23 cellular contexts compared by ENCODE assay signal in the genomic region with DNA sequence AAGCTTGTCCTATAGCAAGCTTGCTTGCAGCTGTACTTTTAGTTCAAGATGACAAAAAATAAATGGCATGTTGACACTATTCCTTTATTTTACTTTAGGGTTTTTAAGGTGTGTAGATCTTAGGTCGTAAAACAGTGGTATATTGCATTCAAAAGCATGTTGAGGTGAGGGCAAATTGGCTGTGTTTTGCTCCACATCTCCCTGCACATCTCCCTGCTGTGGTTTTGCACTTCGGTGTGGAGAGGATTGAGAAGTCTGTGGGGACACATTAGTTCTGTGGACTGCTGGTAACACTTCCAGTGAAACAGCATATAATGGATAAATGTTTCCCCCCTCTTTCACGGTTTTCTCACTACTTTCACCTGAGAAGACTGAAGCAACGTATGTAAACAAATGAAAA. TPM values are rescaled to one million over a fixed set of nuclear protein-coding genes. Genes with fewer than 3 reads are reported as not detected.
DNase-seq lines count a peak whose midpoint lies in the region; ATAC-seq, FAIRE-seq and TF ChIP-seq lines count a peak whose summit lies in the region.
"Had no signal": no experiment of that assay in that cellular context is flagged by ENCODE, and none has a peak within 500 bp of the region (broad histone marks: within the 10 kb centered on the region; RNA-seq: fewer than 3 reads in every experiment).

No MANE protein-coding gene starts in this region.

- POLR2A ChIA-PET in CD8-positive, alpha-beta memory T cell (lab: Charles Lee) = no interaction called here

- in situ Hi-C loops in GM13977 (cut with MboI; ENCODE audit: low pct_unique_long_range_greater_than_20kb, low sequenced_read_pairs, unreplicated experiment) = no loop called here

- H3K4me1 ChIP-seq in CD8-positive, alpha-beta memory T cell (ENCODE audit: insufficient read depth, low read length) = peaks cover 6% of the 10 kb centered on the region
- no peaks in the 10 kb centered on the region for H3K4me1 ChIP-seq in small intestine (ENCODE audit: control insufficient read depth in 2 of 2, insufficient read depth in 1 of 2, low read depth in 1 of 2, low read length in 1 of 2)
- H3K4me1 ChIP-seq: Caco-2 had no signal

- no peak for FAIRE-seq in small intestine (lab: Jason Lieb, UNC)
- FAIRE-seq: K562 had no signal

- H3K9me3 ChIP-seq in CD8-positive, alpha-beta memory T cell (ENCODE audit: low read length) = no peaks in the 10 kb centered on the region
- H3K9me3 ChIP-seq in small intestine (ENCODE audit: control insufficient read depth, low read depth) = no peaks in the 10 kb centered on the region
- H3K9me3 ChIP-seq: BLaER1, Caco-2, MG63 had no signal

- DNase-seq in activated naive CD4-positive, alpha-beta T cell treated with anti-CD3 and anti-CD28 coated beads, Interleukin-2, amount 50 U/mL, for 72 hours (ENCODE audit: low spot score in 2 of 2) = no peak
- DNase-seq in CD8-positive, alpha-beta memory T cell = no peak
- DNase-seq in memory B cell (ENCODE audit: low spot score in 2 of 2) = no peak
- no peak for DNase-seq in stimulated activated CD4-positive, alpha-beta T cell treated with anti-CD3 and anti-CD28 coated beads, Interleukin-2, amount 100 ng/mL, for 24 hours
- no peak for DNase-seq in small intestine
- no peak for DNase-seq in GM13977 (ENCODE audit: low spot score)
- DNase-seq: Caco-2; CD4-positive, alpha-beta T cell; DMS 273 treated with DMSO at 0.1 percent for 48 hours; DMS79 treated with DMSO at 0.1 percent for 48 hours; GM23248; H9; HFFc6; MG63; NCI-H1417; NCI-H187; NCI-H446 treated with DMSO at 0.1 percent for 48 hours; NCI-H526 treated with DMSO at 0.1 percent for 48 hours had no signal

- H3K4me1 Mint-ChIP-seq in activated naive CD4-positive, alpha-beta T cell treated with anti-CD3 and anti-CD28 coated beads, Interleukin-2, amount 50 U/mL, for 24 hours = peaks cover 40% of the 10 kb centered on the region
- H3K4me1 Mint-ChIP-seq in CD8-positive, alpha-beta memory T cell = peaks cover 22 to 33% (median 29%) of the 10 kb centered on the region in 3 donors
- peaks cover 11% of the 10 kb centered on the region for H3K4me1 Mint-ChIP-seq in activated T-helper 17 cell treated with anti-CD3 and anti-CD28 coated beads, Interleukin-2, amount 50 U/mL, for 72 hours
- H3K4me1 Mint-ChIP-seq in memory B cell = peaks cover 13% of the 10 kb centered on the region

- H3K36me3 ChIP-seq in CD8-positive, alpha-beta memory T cell (ENCODE audit: insufficient read depth, low read length) = peaks cover 28% of the 10 kb centered on the region
- peaks cover 16 to 36% of the 10 kb centered on the region in 2 donors for H3K36me3 ChIP-seq in small intestine (ENCODE audit: control insufficient read depth in 2 of 2, insufficient read depth in 2 of 2, low read length in 2 of 2)

- no peaks in the 10 kb centered on the region for H3K27me3 Mint-ChIP-seq in activated naive CD4-positive, alpha-beta T cell treated with anti-CD3 and anti-CD28 coated beads, Interleukin-2, amount 50 U/mL, for 24 hours
- no peaks in the 10 kb centered on the region for H3K27me3 Mint-ChIP-seq in CD8-positive, alpha-beta memory T cell
- H3K27me3 Mint-ChIP-seq in activated T-helper 17 cell treated with anti-CD3 and anti-CD28 coated beads, Interleukin-2, amount 50 U/mL, for 72 hours = no peaks in the 10 kb centered on the region
- H3K27me3 Mint-ChIP-seq in memory B cell = no peaks in the 10 kb centered on the region
- H3K27me3 Mint-ChIP-seq: CD4-positive, alpha-beta T cell had no signal

- H3K27ac Mint-ChIP-seq in activated naive CD4-positive, alpha-beta T cell treated with anti-CD3 and anti-CD28 coated beads, Interleukin-2, amount 50 U/mL, for 24 hours = peak overlapping the region; percentile 51
- H3K27ac Mint-ChIP-seq in activated naive CD4-positive, alpha-beta T cell treated with anti-CD3 and anti-CD28 coated beads, Interleukin-2, amount 50 U/mL, for 72 hours = no peak overlapping the region
- H3K27ac Mint-ChIP-seq in CD8-positive, alpha-beta memory T cell = peak overlapping the region in 6 of 8 donors; percentile 5 to 38 (median 22)
- H3K27ac Mint-ChIP-seq in activated T-helper 17 cell treated with anti-CD3 and anti-CD28 coated beads, Interleukin-2, amount 50 U/mL, for 72 hours = peak overlapping the region; percentile 43
- H3K27ac Mint-ChIP-seq in memory B cell = peak overlapping the region; percentile 24
- H3K27ac Mint-ChIP-seq: HFFc6 had no signal

- no peak for ATAC-seq in activated naive CD4-positive, alpha-beta T cell treated with anti-CD3 and anti-CD28 coated beads, Interleukin-2, amount 50 U/mL, for 72 hours
- no peak for ATAC-seq in activated T-helper 17 cell treated with anti-CD3 and anti-CD28 coated beads, Interleukin-2, amount 50 U/mL, for 72 hours (replicated peaks)
- ATAC-seq in memory B cell (ENCODE audit: low read depth) = no peak
- ATAC-seq: Right ventricle myocardium inferior had no signal

- peaks cover 25% of the 10 kb centered on the region for H3K36me3 Mint-ChIP-seq in activated naive CD4-positive, alpha-beta T cell treated with anti-CD3 and anti-CD28 coated beads, Interleukin-2, amount 50 U/mL, for 24 hours
- peaks cover 24 to 49% of the 10 kb centered on the region in 2 donors for H3K36me3 Mint-ChIP-seq in activated naive CD4-positive, alpha-beta T cell treated with anti-CD3 and anti-CD28 coated beads, Interleukin-2, amount 50 U/mL, for 72 hours
- H3K36me3 Mint-ChIP-seq in CD8-positive, alpha-beta memory T cell = peaks cover 0 to 93% (median 31%) of the 10 kb centered on the region in 3 donors
- H3K36me3 Mint-ChIP-seq in activated T-helper 17 cell treated with anti-CD3 and anti-CD28 coated beads, Interleukin-2, amount 50 U/mL, for 72 hours (ENCODE audit: low read depth) = peaks cover 96% of the 10 kb centered on the region
- H3K36me3 Mint-ChIP-seq in memory B cell = peaks cover 39% of the 10 kb centered on the region

- no peaks in the 10 kb centered on the region for H3K27me3 ChIP-seq in CD8-positive, alpha-beta memory T cell (ENCODE audit: insufficient read depth, low read length, poor library complexity, severe bottlenecking)
- no peaks in the 10 kb centered on the region for H3K27me3 ChIP-seq in small intestine (ENCODE audit: control insufficient read depth in 2 of 2, insufficient read depth in 2 of 2, low read length in 2 of 2)
- H3K27me3 ChIP-seq: BLaER1, MG63 had no signal

- no peaks in the 10 kb centered on the region for H3K9me3 Mint-ChIP-seq in activated naive CD4-positive, alpha-beta T cell treated with anti-CD3 and anti-CD28 coated beads, Interleukin-2, amount 50 U/mL, for 24 hours
- H3K9me3 Mint-ChIP-seq in activated naive CD4-positive, alpha-beta T cell treated with anti-CD3 and anti-CD28 coated beads, Interleukin-2, amount 50 U/mL, for 72 hours = no peaks in the 10 kb centered on the region
- H3K9me3 Mint-ChIP-seq in CD8-positive, alpha-beta memory T cell = no peaks in the 10 kb centered on the region
- H3K9me3 Mint-ChIP-seq in activated T-helper 17 cell treated with anti-CD3 and anti-CD28 coated beads, Interleukin-2, amount 50 U/mL, for 72 hours = no peaks in the 10 kb centered on the region
- H3K9me3 Mint-ChIP-seq in memory B cell = no peaks in the 10 kb centered on the region
- H3K9me3 Mint-ChIP-seq: CD4-positive, alpha-beta T cell; H9; HFFc6 had no signal

- no peak for TF ChIP-seq CTCF in GM13977 (IDR thresholded peaks at IDR 0.05; ENCODE audit: extremely low read depth, insufficient read depth, missing control alignments)

- H3K4me3 ChIP-seq in CD8-positive, alpha-beta memory T cell (ENCODE audit: low read length) = no peak overlapping the region
- H3K4me3 ChIP-seq in small intestine (ENCODE audit: low read depth in 1 of 2, low read length in 2 of 2) = no peak overlapping the region
- H3K4me3 ChIP-seq: BLaER1, GM23248, K562, MG63 had no signal

- CTCF ChIA-PET in CD8-positive, alpha-beta memory T cell (lab: Charles Lee) = no interaction called here

- no peak overlapping the region for H3K4me3 Mint-ChIP-seq in activated naive CD4-positive, alpha-beta T cell treated with anti-CD3 and anti-CD28 coated beads, Interleukin-2, amount 50 U/mL, for 24 hours
- no peak overlapping the region for H3K4me3 Mint-ChIP-seq in CD8-positive, alpha-beta memory T cell
- H3K4me3 Mint-ChIP-seq in activated T-helper 17 cell treated with anti-CD3 and anti-CD28 coated beads, Interleukin-2, amount 50 U/mL, for 72 hours = no peak overlapping the region
- no peak overlapping the region for H3K4me3 Mint-ChIP-seq in memory B cell
- H3K4me3 Mint-ChIP-seq: CD4-positive, alpha-beta T cell; H9; HFFc6 had no signal

- no peak overlapping the region for H3K27ac ChIP-seq in CD8-positive, alpha-beta memory T cell (ENCODE audit: low read depth, low read length)
- no peak overlapping the region for H3K27ac ChIP-seq in small intestine (ENCODE audit: low read depth in 1 of 2, low read length in 1 of 2)
- H3K27ac ChIP-seq: BLaER1, GM23248 had no signal

- 75 to 83% (median 76%) methylated on average over 4 of the region's 4 CpGs for WGBS in small intestine, 3 donors

RNA-seq across cellular contexts. Expression of a gene that starts 25.1 kb away (rescaled TPM):
- 10 to 100 TPM in 1 of 2 donors, 1 to 10 TPM in 1; 9.7 to 14.4 TPM for total RNA-seq in activated naive CD4-positive, alpha-beta T cell treated with anti-CD3 and anti-CD28 coated beads, Interleukin-2, amount 50 U/mL, for 72 hours
- 10 to 100 TPM; 12.5 to 14.1 TPM for total RNA-seq in CD8-positive, alpha-beta memory T cell
- 46.6 TPM for polyA plus RNA-seq in CD8-positive, alpha-beta memory T cell
- total RNA-seq in activated T-helper 17 cell treated with anti-CD3 and anti-CD28 coated beads, Interleukin-2, amount 50 U/mL, for 72 hours = 10 to 100 TPM; 10.5 to 11.8 TPM
- polyA plus RNA-seq in small intestine = 1 to 10 TPM; 2.2 to 9.9 (median 5.1) TPM
- total RNA-seq: Caco-2, K562 had no signal
- polyA plus RNA-seq: K562 had no signal

Comparison
In these comparisons a context has a peak if more than half of its experiments do, and no peak if none do; other contexts are left out.
1. H3K27ac Mint-ChIP-seq: peak in activated naive CD4-positive, alpha-beta T cell treated with anti-CD3 and anti-CD28 coated beads, Interleukin-2, amount 50 U/mL, for 24 hours (single experiment), CD8-positive, alpha-beta memory T cell (6 of 8), activated T-helper 17 cell treated with anti-CD3 and anti-CD28 coated beads, Interleukin-2, amount 50 U/mL, for 72 hours (single experiment) and memory B cell (single experiment); none in activated naive CD4-positive, alpha-beta T cell treated with anti-CD3 and anti-CD28 coated beads, Interleukin-2, amount 50 U/mL, for 72 hours (0 of 2).